Comparison of ENCODE assay signal across 22 cellular contexts in the genomic region with DNA sequence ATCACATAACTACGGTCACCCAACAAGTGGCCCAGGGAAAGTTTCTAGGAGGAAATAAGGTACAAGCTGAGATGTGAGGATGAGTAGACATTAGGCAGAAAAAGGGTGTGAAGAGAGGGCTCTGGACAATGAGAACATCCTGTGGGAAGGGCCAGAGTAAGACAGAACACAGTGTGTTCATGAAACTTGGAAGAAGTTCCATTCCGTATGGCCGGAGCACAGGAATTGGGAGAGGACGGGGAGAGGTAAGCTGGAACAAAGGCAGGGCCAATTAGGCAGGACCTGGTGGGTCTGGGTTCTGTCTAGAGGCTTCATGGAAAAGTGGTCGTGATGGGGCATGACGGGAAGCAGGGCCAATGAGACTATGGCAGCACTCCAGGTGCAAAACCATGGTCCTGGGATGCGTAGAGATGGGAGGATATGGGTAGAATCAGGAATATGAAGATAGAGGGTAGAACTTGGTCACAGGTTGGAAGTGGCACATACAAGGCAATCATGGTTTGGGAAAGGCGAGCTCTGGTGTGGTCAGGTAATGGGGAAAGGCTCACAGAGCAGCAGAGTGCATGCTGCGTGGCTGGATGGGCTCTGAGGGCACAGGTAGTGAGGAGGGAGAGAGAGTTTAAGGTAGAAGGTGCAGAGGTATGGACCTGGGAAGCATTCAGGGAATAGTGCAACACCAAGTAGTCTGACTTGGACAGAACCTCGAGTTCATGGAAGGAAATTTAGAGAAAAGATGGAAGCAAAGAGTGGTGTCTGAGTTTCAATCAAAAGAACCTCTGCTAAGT.
DNase-seq lines count a peak whose midpoint lies in the region; ATAC-seq, FAIRE-seq and TF ChIP-seq lines count a peak whose summit lies in the region.
"Had no signal": no experiment of that assay in that cellular context is flagged by ENCODE, and none has a peak within 500 bp of the region (broad histone marks: within the 10 kb centered on the region; RNA-seq: fewer than 3 reads in every experiment).

No MANE protein-coding gene starts in this region.

- H3K4me1 Mint-ChIP-seq in osteocyte (ENCODE audit: unreplicated experiment) = peaks cover 2% of the 10 kb centered on the region
- H3K4me1 Mint-ChIP-seq: B cell; CD4-positive, CD25-positive, alpha-beta regulatory T cell; CD8-positive, alpha-beta memory T cell had no signal

- H3K27ac Mint-ChIP-seq in osteocyte (ENCODE audit: unreplicated experiment) = no peak overlapping the region
- H3K27ac Mint-ChIP-seq: B cell; CD4-positive, CD25-positive, alpha-beta regulatory T cell had no signal

- H3K9me3 ChIP-seq in BE2C (no peaks in the 10 kb centered on the region), esophagus muscularis mucosa (no peaks in the 10 kb centered on the region)
- H3K9me3 ChIP-seq: Caco-2 had no signal

- no peak for ATAC-seq in HG03442 (IDR thresholded peaks at IDR 0.05; ENCODE audit: unreplicated experiment)

- H3K27me3 Mint-ChIP-seq in osteocyte (ENCODE audit: unreplicated experiment) = peaks cover 50% of the 10 kb centered on the region

- H3K4me3 Mint-ChIP-seq in osteocyte (ENCODE audit: unreplicated experiment) = no peak overlapping the region
- H3K4me3 Mint-ChIP-seq: B cell; CD4-positive, CD25-positive, alpha-beta regulatory T cell; CD8-positive, alpha-beta memory T cell had no signal

- no peaks in the 10 kb centered on the region for H3K9me3 Mint-ChIP-seq in osteocyte (ENCODE audit: unreplicated experiment)
- H3K9me3 Mint-ChIP-seq: CD8-positive, alpha-beta memory T cell had no signal

- 88% methylated on average over 10 of the region's 10 CpGs for WGBS in esophagus muscularis mucosa

- H3K4me1 ChIP-seq in BE2C (no peaks in the 10 kb centered on the region), esophagus muscularis mucosa (no peaks in the 10 kb centered on the region)
- H3K4me1 ChIP-seq: Caco-2 had no signal

- DNase-seq in BE2C (peak; percentile 47), bronchial epithelial cell (ENCODE audit: low read depth) (no peak), esophagus muscularis mucosa (ENCODE audit: extremely low spot score) (peak; percentile 57), osteocyte (ENCODE audit: extremely low spot score, unreplicated experiment) (peak; percentile 64), COLO668 (lab: John Stamatoyannopoulos, UW; ENCODE audit: unreplicated experiment) (no peak), nucleus accumbens (lab: John Stamatoyannopoulos, UW) (no peak)
- DNase-seq: 8988T; C1 segment of cervical spinal cord; Caco-2; CD4-positive, CD25-positive, alpha-beta regulatory T cell; CD8-positive, alpha-beta memory T cell; GM23248; HCEC 1CT; IMR-90 had no signal

- intact Hi-C loops in esophagus muscularis mucosa (cut with DNase I) = no loop called here

- no peak overlapping the region for H3K27ac ChIP-seq in esophagus muscularis mucosa (replicated peaks in 1 of 4)
- H3K27ac ChIP-seq: GM23248 had no signal

- no peak for TF ChIP-seq CTCF in BE2C (IDR thresholded peaks at IDR 0.05; ENCODE audit: low read depth, low read length)
- no peak for TF ChIP-seq CTCF in bronchial epithelial cell (IDR thresholded peaks at IDR 0.05; ENCODE audit: insufficient read depth, low read length, severe bottlenecking)
- TF ChIP-seq CTCF in esophagus muscularis mucosa (IDR thresholded peaks at IDR 0.05) = no peak
- TF ChIP-seq CTCF in osteocyte (IDR thresholded peaks at IDR 0.05) = no peak

- H3K36me3 Mint-ChIP-seq in osteocyte (ENCODE audit: unreplicated experiment) = no peaks in the 10 kb centered on the region
- H3K36me3 Mint-ChIP-seq: CD4-positive, CD25-positive, alpha-beta regulatory T cell had no signal

- FAIRE-seq in bronchial epithelial cell (lab: Jason Lieb, UNC) = peak; percentile 36
- FAIRE-seq: D721Med, G401.6, GM12892, GM18507, H54, HTR-8/SVneo had no signal

- TF ChIP-seq POLR2A in esophagus muscularis mucosa (IDR thresholded peaks at IDR 0.05; ENCODE audit: low read depth) = no peak

- H3K36me3 ChIP-seq in BE2C (no peaks in the 10 kb centered on the region), bronchial epithelial cell (ENCODE audit: control insufficient read depth, insufficient read depth, low read length) (no peaks in the 10 kb centered on the region), esophagus muscularis mucosa (no peaks in the 10 kb centered on the region)

- no peak for TF ChIP-seq EP300 in esophagus muscularis mucosa (IDR thresholded peaks at IDR 0.05)

- H3K4me3 ChIP-seq in BE2C (ENCODE audit: low read depth, low read length) = no peak overlapping the region
- no peak overlapping the region for H3K4me3 ChIP-seq in bronchial epithelial cell (ENCODE audit: low read depth, low read length)
- H3K4me3 ChIP-seq in esophagus muscularis mucosa = no peak overlapping the region
- H3K4me3 ChIP-seq: GM23248 had no signal

- H3K27me3 ChIP-seq in BE2C = peaks cover 7% of the 10 kb centered on the region
- H3K27me3 ChIP-seq in bronchial epithelial cell (ENCODE audit: control insufficient read depth, insufficient read depth, low read length) = peaks cover 6% of the 10 kb centered on the region
- H3K27me3 ChIP-seq in esophagus muscularis mucosa = peaks cover 0 to 42% (median 0%) of the 10 kb centered on the region in 4 donors

Comparison
In these comparisons a context has a peak if more than half of its experiments do, and no peak if none do; other contexts are left out.
1. DNase-seq: peak in BE2C (single experiment), esophagus muscularis mucosa (single experiment) and osteocyte (single experiment); none in bronchial epithelial cell (single experiment), COLO668 (single experiment) and nucleus accumbens (0 of 56).